ENCODE assay signal across 35 cellular contexts in the genomic region with DNA sequence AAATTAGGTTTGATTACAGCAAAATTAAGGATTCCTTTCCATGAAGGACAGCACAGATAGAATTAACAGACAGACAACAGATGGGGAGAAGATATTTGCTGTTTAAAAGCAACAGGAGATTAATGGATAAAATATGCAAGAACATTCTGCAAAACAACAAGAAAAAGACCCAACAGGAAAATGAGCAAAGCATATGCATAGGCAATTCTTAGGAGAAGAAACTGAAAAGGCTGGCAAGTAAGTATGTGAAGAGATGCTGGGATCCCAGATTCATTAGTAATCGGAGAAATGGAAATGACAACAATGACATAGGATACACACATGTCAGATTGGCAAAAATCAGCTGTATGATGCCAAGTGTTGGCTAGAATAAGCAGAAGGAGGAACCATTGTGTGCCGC.
"Had no signal": no experiment of that assay in that cellular context is flagged by ENCODE, and none has a peak within 500 bp of the region (broad histone marks: within the 10 kb centered on the region; RNA-seq: fewer than 3 reads in every experiment).

No MANE protein-coding gene starts in this region.

- H3K4me3 ChIP-seq: MG63 had no signal

- H3K9me3 ChIP-seq: MG63 had no signal

- DNase-seq: Karpas-422, Kasumi-1, MG63, MM.1S, MV-4-11, NCI-H1048, NCI-H1092, NCI-H1092 treated with DMSO at 0.1 percent for 48 hours, NCI-H1105, NCI-H1105 treated with DMSO at 0.1 percent for 48 hours, NCI-H1417, NCI-H1417 treated with DMSO at 0.1 percent for 48 hours, NCI-H1436, NCI-H1436 treated with DMSO at 0.1 percent for 48 hours, NCI-H146, NCI-H1694, NCI-H1694 treated with DMSO at 0.1 percent for 48 hours, NCI-H187, NCI-H187 treated with DMSO at 0.1 percent for 48 hours, NCI-H1930, NCI-H2029, NCI-H2029 treated with DMSO at 0.1 percent for 48 hours, NCI-H2081, NCI-H2081 treated with DMSO at 0.1 percent for 48 hours, NCI-H2107, NCI-H2171, NCI-H2171 treated with DMSO at 0.1 percent for 48 hours, NCI-H2227 treated with DMSO at 0.1 percent for 48 hours, NCI-H226, NCI-H345, NCI-H446, NCI-H446 treated with DMSO at 0.1 percent for 48 hours, NCI-H510A, NCI-H510A treated with DMSO at 0.1 percent for 48 hours, NCI-H524 had no signal
